Comparison of ENCODE assay signal across 8 cellular contexts in the genomic region with DNA sequence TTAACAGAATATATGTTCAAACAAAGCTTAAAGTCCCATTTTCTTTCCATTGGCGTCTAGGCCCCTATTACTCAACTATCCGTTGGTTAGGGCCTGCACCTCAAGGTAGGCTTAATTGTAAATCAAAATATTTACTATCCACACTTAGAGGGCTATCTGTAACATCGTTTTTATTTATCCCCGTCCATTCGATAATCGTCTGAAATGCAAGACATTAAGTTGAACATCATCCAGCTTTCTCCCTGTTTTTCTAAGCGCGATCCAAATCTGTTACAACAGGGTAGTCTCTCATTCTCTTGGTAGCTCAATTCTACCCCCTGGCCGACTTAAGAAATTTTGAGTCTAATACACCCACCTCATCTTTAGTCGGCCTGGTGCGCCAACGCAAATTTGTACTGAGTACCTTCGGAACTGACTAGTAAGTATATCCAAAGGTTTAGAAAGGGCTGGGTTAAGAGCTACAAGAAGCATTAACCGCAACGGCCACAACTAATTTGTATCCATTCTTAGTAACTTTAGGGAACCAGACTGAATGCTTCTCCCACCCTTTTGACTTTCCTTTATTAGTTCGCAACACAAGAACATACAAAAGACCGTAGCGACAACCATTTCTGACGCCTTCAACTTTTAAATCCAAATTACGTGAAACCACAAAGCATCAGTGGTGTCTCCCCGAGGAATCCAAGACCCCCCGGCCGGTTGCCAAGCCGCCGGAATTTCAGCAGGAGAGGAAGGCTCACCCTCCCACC. TPM values are rescaled to one million over a fixed set of nuclear protein-coding genes. Genes with fewer than 3 reads are reported as not detected.
A peak's percentile ranks its signal among the peaks of the same experiment; 100 is the strongest.
DNase-seq lines count a peak whose midpoint lies in the region; ATAC-seq, FAIRE-seq and TF ChIP-seq lines count a peak whose summit lies in the region.

No MANE protein-coding gene starts in this region.

- H3K4me2 ChIP-seq in keratinocyte (ENCODE audit: control insufficient read depth, extremely low read depth, insufficient read depth, low read depth, low read length), result peak overlapping the region; percentile 95

- no peaks in the 10 kb centered on the region for H3K9me3 ChIP-seq in HUES6 (ENCODE audit: control insufficient read depth, insufficient read depth, low read depth, low read length)
- no peaks in the 10 kb centered on the region for H3K9me3 ChIP-seq in keratinocyte (ENCODE audit: control insufficient read depth, low read depth, low read length)

- no peak for ATAC-seq in GM21717 (IDR thresholded peaks at IDR 0.05; ENCODE audit: unreplicated experiment)
- no peak for ATAC-seq in GM21390 (IDR thresholded peaks at IDR 0.05; ENCODE audit: unreplicated experiment)

- no peak for FAIRE-seq in keratinocyte (lab: Jason Lieb, UNC)

- TF ChIP-seq CTCF in cardiac fibroblast (IDR thresholded peaks at IDR 0.05; ENCODE audit: low read depth, low read length) (no peak), keratinocyte (optimal IDR thresholded peaks at IDR 0.05 in 1 of 3, IDR thresholded peaks at IDR 0.05 in 1 of 3, conservative IDR thresholded peaks at IDR 0.05 in 1 of 3; ENCODE audit: extremely low read depth in 1 of 3, insufficient read depth in 2 of 3, low read length in 3 of 3) (no peak)

- 0 out of 2 replicates have a peak, but pooled peaks cover 5% of the 10 kb centered on the region for H3K4me1 ChIP-seq in HUES6 (ENCODE audit: control insufficient read depth, insufficient read depth, low read length)
- peaks cover 18% of the 10 kb centered on the region for H3K4me1 ChIP-seq in keratinocyte (ENCODE audit: control insufficient read depth, extremely low read depth, insufficient read depth, low read length)

- H3K36me3 ChIP-seq in HUES6 (ENCODE audit: control insufficient read depth, insufficient read depth, low read length), result no peaks in the 10 kb centered on the region
- peaks cover 0 to 5% of the 10 kb centered on the region in 2 experiments for H3K36me3 ChIP-seq in keratinocyte (ENCODE audit: control insufficient read depth in 2 of 2, extremely low read depth in 1 of 2, insufficient read depth in 2 of 2, low read length in 2 of 2)

- H4K20me1 ChIP-seq in keratinocyte (ENCODE audit: control insufficient read depth, extremely low read depth, insufficient read depth, low read length), result no peaks in the 10 kb centered on the region

- peak overlapping the region; percentile 98 for H3K27ac ChIP-seq in HUES6 (ENCODE audit: low read depth, low read length)
- H3K27ac ChIP-seq in keratinocyte (ENCODE audit: control insufficient read depth, insufficient read depth, low read length), result peak overlapping the region; percentile 99

- dilution Hi-C loops in keratinocyte (cut with MboI; ENCODE audit: extremely low pct_ligation_motif_present, low sequenced_read_pairs), result no loop called here

- H3K27me3 ChIP-seq in HUES6 (ENCODE audit: control insufficient read depth, insufficient read depth, low read length), result no peaks in the 10 kb centered on the region
- no peaks in the 10 kb centered on the region for H3K27me3 ChIP-seq in keratinocyte (ENCODE audit: control insufficient read depth, extremely low read depth, insufficient read depth, low read length)

- H3K79me2 ChIP-seq in keratinocyte (ENCODE audit: control insufficient read depth, insufficient read depth, low read length), result peaks cover 44% of the 10 kb centered on the region

- H3K9ac ChIP-seq in HUES6 (ENCODE audit: low read length) (peak overlapping the region; percentile 99), keratinocyte (ENCODE audit: control insufficient read depth, extremely low read depth, insufficient read depth, low read length) (peak overlapping the region; percentile 100)

- H3K9me1 ChIP-seq in keratinocyte (ENCODE audit: control insufficient read depth, extremely low read depth, insufficient read depth, low read length), result no peaks in the 10 kb centered on the region

- DNase-seq in CD1c-positive myeloid dendritic cell (ENCODE audit: extremely low spot score) (peak; percentile 66), SW480 (ENCODE audit: low spot score) (peak; percentile 59), cardiac fibroblast (ENCODE audit: low read depth in 2 of 2) (peak; percentile 71 to 75), keratinocyte (ENCODE audit: low read depth, low spot score) (no peak)
- DNase-seq in stimulated activated CD4-positive, alpha-beta T cell treated with anti-CD3 and anti-CD28 coated beads, Interleukin-15, amount 100 ng/mL, for 24 hours, result peak; percentile 52

- H2AFZ ChIP-seq in keratinocyte (ENCODE audit: control insufficient read depth, low read length), result peak overlapping the region; percentile 13

- peak overlapping the region; percentile 96 for H3K4me3 ChIP-seq in HUES6 (ENCODE audit: low read depth, low read length)
- H3K4me3 ChIP-seq in cardiac fibroblast (replicated peaks in 1 of 2; ENCODE audit: low read depth in 2 of 2, low read length in 2 of 2), result peak overlapping the region; percentile 78 to 92
- peak overlapping the region; percentile 75 to 95 (median 80) for H3K4me3 ChIP-seq in keratinocyte (ENCODE audit: control insufficient read depth in 2 of 3, extremely low read depth in 1 of 3, insufficient read depth in 2 of 3, low read depth in 1 of 3, low read length in 3 of 3)

RNA-seq across cellular contexts. Expression of gene ZNF143, which starts 1.1 kb away (rescaled TPM):
- polyA plus RNA-seq in keratinocyte, result 22.4 to 38.6 TPM (median 32.0 TPM) in 3 replicates
- polyA plus RNA-seq in keratinocyte (2011; ENCODE audit: low read depth), result 34.1 TPM
- polyA plus RNA-seq in keratinocyte (2011; cell fraction: cytosol; rRNA removed), result 14.2 and 24.6 TPM in 2 replicates
- polyA plus RNA-seq in keratinocyte (2011; cell fraction: nucleus; rRNA removed), result 26.2 and 29.1 TPM in 2 replicates
- polyA plus RNA-seq in keratinocyte (2012; ENCODE audit: low replicate concordance), result 16.5 and 21.3 TPM in 2 replicates
- polyA minus RNA-seq in keratinocyte, result 73.6 to 129 TPM (median 89.4 TPM) in 3 replicates
- 11.7 TPM for polyA minus RNA-seq in keratinocyte (2011; cell fraction: cytosol; rRNA and poly(A)+ RNA removed)
- polyA minus RNA-seq in keratinocyte (2011; cell fraction: nucleus; rRNA and poly(A)+ RNA removed), result 20.4 and 34.3 TPM in 2 replicates
